Comparison of ENCODE assay signal across 1 cellular context in genomic region chr12:109713187-109713984, GRCh38.
TF ChIP-seq lines count a peak whose summit lies in the region.

Gene FAM222A, plus strand, starts transcription at chr12:109713825. Its CDS starts 30,322 bp downstream, at chr12:109744147.

TF ChIP-seq in HepG2, 621 proteins besides CTCF, POLR2A, EP300 and RAD21 (continued from another document and continues in another):
- TF ChIP-seq LRRFIP1 (CRISPR knock-in tag; conservative IDR thresholded peaks at IDR 0.05) (no peak), PRDM10 (CRISPR knock-in tag; IDR thresholded peaks at IDR 0.05; ENCODE audit: low read depth) (0 out of 2 replicates have a peak, but pooled peaks have one; percentile 14), TCF7L2 (IDR thresholded peaks at IDR 0.05; ENCODE audit: low read depth, low read length) (no peak), ZUFSP (CRISPR knock-in tag; IDR thresholded peaks at IDR 0.05; ENCODE audit: borderline replicate concordance) (no peak), ZNF607 (CRISPR knock-in tag; IDR thresholded peaks at IDR 0.05; ENCODE audit: borderline replicate concordance) (no peak; the same call in 1 of the 2 replicates), SAFB2 (CRISPR knock-in tag; IDR thresholded peaks at IDR 0.05; ENCODE audit: borderline replicate concordance, low read depth) (no peak; the same call in 1 of the 2 replicates), SCMH1 (CRISPR knock-in tag; IDR thresholded peaks at IDR 0.05; ENCODE audit: borderline replicate concordance) (no peak), TEAD2 (CRISPR knock-in tag; IDR thresholded peaks at IDR 0.05) (no peak), AKNA (CRISPR knock-in tag; IDR thresholded peaks at IDR 0.05; ENCODE audit: borderline replicate concordance) (no peak), ZNF143 (CRISPR knock-in tag; IDR thresholded peaks at IDR 0.05) (peak; percentile 98), FUBP1 (CRISPR knock-in tag; IDR thresholded peaks at IDR 0.05; ENCODE audit: borderline replicate concordance) (no peak), ZMAT3 (CRISPR knock-in tag; conservative IDR thresholded peaks at IDR 0.05) (no peak), SP1 (IDR thresholded peaks at IDR 0.05) (no peak), SP1 (CRISPR knock-in tag; IDR thresholded peaks at IDR 0.05) (peak; percentile 86), KLF13 (CRISPR knock-in tag; IDR thresholded peaks at IDR 0.05) (no peak), ZNF770 (CRISPR knock-in tag; IDR thresholded peaks at IDR 0.05) (no peak), PCBP2 (optimal IDR thresholded peaks at IDR 0.05; ENCODE audit: low read depth, low read length, poor library complexity, severe bottlenecking) (no peak), ZNF138 (CRISPR knock-in tag; IDR thresholded peaks at IDR 0.05; ENCODE audit: low read depth) (no peak), ZBTB40 (IDR thresholded peaks at IDR 0.05) (no peak), ZBTB40 (CRISPR knock-in tag; IDR thresholded peaks at IDR 0.05) (no peak), MXD4 (CRISPR knock-in tag; IDR thresholded peaks at IDR 0.05) (peak; percentile 97), RORA (CRISPR knock-in tag; IDR thresholded peaks at IDR 0.05) (no peak), MAFG (CRISPR knock-in tag; IDR thresholded peaks at IDR 0.05) (no peak), ZSCAN30 (CRISPR knock-in tag; IDR thresholded peaks at IDR 0.05) (no peak), ZNF547 (CRISPR knock-in tag; IDR thresholded peaks at IDR 0.05) (no peak), ZNF563 (CRISPR knock-in tag; IDR thresholded peaks at IDR 0.05) (no peak)
